In the genomic region with DNA sequence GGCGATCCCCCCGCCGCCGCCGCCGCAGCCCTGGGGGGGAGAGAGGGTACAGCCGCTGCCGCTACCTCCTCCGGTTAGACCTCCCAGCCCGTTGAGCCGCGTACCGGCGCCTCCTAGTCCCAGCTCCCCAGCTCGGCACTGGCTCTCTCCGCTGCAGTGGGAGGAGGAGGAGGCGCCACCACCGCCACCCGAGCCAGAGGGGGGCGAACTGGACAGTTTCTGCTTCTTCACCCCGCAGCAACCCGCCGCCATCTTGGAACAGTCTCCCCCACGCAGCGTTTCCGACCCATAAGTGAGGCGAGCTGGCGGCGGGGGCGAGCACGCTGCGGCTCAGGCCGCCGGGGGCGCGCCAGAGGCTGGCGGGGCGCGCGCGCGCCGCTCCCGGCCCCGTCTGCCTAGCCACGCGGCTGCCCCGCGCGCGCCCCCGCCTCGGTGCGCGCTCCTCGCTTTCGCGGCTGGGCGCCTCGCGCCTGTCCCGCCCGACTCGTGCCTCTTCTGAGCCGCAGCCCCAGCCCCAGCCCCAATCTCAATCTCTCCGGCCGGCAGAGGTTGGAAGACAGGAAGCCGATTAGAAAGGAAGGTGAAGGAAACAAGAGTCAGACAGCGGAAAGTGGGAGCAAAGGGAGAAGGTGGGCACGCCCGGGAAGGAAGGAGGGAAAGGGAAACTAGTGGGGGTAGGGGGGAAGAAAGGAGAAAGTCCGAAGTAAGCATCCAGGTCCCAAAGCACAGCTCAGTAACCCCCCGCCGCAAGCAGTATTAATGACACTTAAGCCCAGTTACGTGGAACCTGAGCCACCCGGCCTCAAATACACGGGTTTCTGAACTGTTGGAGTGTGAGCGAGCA, we compare ENCODE assay signal across 8 cellular contexts. TPM values are rescaled to one million over a fixed set of nuclear protein-coding genes. Genes with fewer than 3 reads are reported as not detected.
DNase-seq lines count a peak whose midpoint lies in the region; ATAC-seq, FAIRE-seq and TF ChIP-seq lines count a peak whose summit lies in the region.

A gene (minus strand): TSS at position 266 of the 844 bp plus-strand sequence. CDS start 14 bp downstream, at position 252.

- TF ChIP-seq POLR2A in H54 (IDR thresholded peaks at IDR 0.05; ENCODE audit: low read depth, low read length): peak; percentile 84
- TF ChIP-seq POLR2A in stomach (IDR thresholded peaks at IDR 0.05): no peak

- H3K36me3 Mint-ChIP-seq in neural progenitor cell: no peaks in the 10 kb centered on the region

- FAIRE-seq in H54 (lab: Jason Lieb, UNC): peak; percentile 61

- no peaks in the 10 kb centered on the region for H3K9me3 Mint-ChIP-seq in neural progenitor cell

- WGBS in stomach, 5 donors: 0 to 26% (median 16%) methylated on average over 31 to 63 of the region's 78 CpGs

- H3K36me3 ChIP-seq in Loucy (ENCODE audit: insufficient read depth, low read length) (no peaks in the 10 kb centered on the region), RWPE2 (ENCODE audit: low read depth) (no peaks in the 10 kb centered on the region), neural progenitor cell (no peaks in the 10 kb centered on the region), stomach (no peaks in the 10 kb centered on the region)

- peaks cover 25% of the 10 kb centered on the region for H4K20me1 ChIP-seq in Loucy (ENCODE audit: insufficient read depth, low read length, poor library complexity, severe bottlenecking)
- H4K20me1 ChIP-seq in neural progenitor cell (ENCODE audit: low read depth): peaks cover 5% of the 10 kb centered on the region

- H3K27ac Mint-ChIP-seq in neural progenitor cell: peak within 1 kb of the TSS; percentile 96

- intact Hi-C loops in stomach (cut with DNase I; ENCODE audit: low total_unique reads): no loop called here

- H3K4me3 ChIP-seq in Loucy (ENCODE audit: low read length, poor library complexity, severe bottlenecking): peak within 1 kb of the TSS; percentile 97
- peak within 1 kb of the TSS; percentile 76 for H3K4me3 ChIP-seq in RWPE2 (ENCODE audit: severe bottlenecking)
- H3K4me3 ChIP-seq in fibroblast of villous mesenchyme (ENCODE audit: low read depth, low read length): peak within 1 kb of the TSS; percentile 83
- peak within 1 kb of the TSS; percentile 78 for H3K4me3 ChIP-seq in neural progenitor cell
- peak within 1 kb of the TSS; percentile 65 to 74 (median 70) for H3K4me3 ChIP-seq in stomach

- peaks cover 3% of the 10 kb centered on the region for H3K27me3 Mint-ChIP-seq in neural progenitor cell (ENCODE audit: insufficient read depth, low read depth)

- H3K4me1 ChIP-seq in Loucy (ENCODE audit: insufficient read depth, low read length, poor library complexity, severe bottlenecking) (peaks cover 47% of the 10 kb centered on the region), RWPE2 (ENCODE audit: insufficient read depth, poor library complexity, severe bottlenecking) (no peaks in the 10 kb centered on the region), neural progenitor cell (peaks cover 6% of the 10 kb centered on the region), stomach (peaks cover 0 to 13% (median 3%) of the 10 kb centered on the region in 4 donors)

- no peaks in the 10 kb centered on the region for H3K9me2 ChIP-seq in Loucy (replicated peaks; ENCODE audit: low read depth, low read length)

- DNase-seq in EL (peak; percentile 78), H54 (ENCODE audit: insufficient read length, low spot score) (peak; percentile 51), RWPE2 (ENCODE audit: low spot score) (peak; percentile 57), fibroblast of villous mesenchyme (ENCODE audit: low read depth) (peak; percentile 80), neural progenitor cell (ENCODE audit: low spot score) (peak; percentile 92), stomach (peak; percentile 80)
- DNase-seq in activated effector memory CD4-positive, alpha-beta T cell treated with Interleukin-2 at 50 U/mL for 16 hours: peak; percentile 74

- peak within 1 kb of the TSS; percentile 93 for H3K9ac ChIP-seq in Loucy (ENCODE audit: low read depth, low read length, poor library complexity, severe bottlenecking)
- H3K9ac ChIP-seq in neural progenitor cell: peak within 1 kb of the TSS; percentile 42

- no peak for TF ChIP-seq EP300 in stomach (IDR thresholded peaks at IDR 0.05)

- H3K4me1 Mint-ChIP-seq in neural progenitor cell: peaks cover 29% of the 10 kb centered on the region

- H2AFZ ChIP-seq in Loucy (ENCODE audit: low read length) (peak within 1 kb of the TSS; percentile 89), neural progenitor cell (replicated peaks) (peak within 1 kb of the TSS; percentile 92)

- ATAC-seq in RWPE2 (ENCODE audit: low read depth): peak; percentile 65

- H3K9me3 ChIP-seq in Loucy (ENCODE audit: insufficient read depth, low read depth, low read length) (no peaks in the 10 kb centered on the region), RWPE2 (ENCODE audit: severe bottlenecking) (no peaks in the 10 kb centered on the region), neural progenitor cell (ENCODE audit: low read depth) (no peaks in the 10 kb centered on the region), stomach (no peaks in the 10 kb centered on the region)

- TF ChIP-seq CTCF in Loucy (conservative IDR thresholded peaks at IDR 0.05; ENCODE audit: low read length) (no peak), RWPE2 (IDR thresholded peaks at IDR 0.05; ENCODE audit: poor library complexity, severe bottlenecking) (no peak), fibroblast of villous mesenchyme (IDR thresholded peaks at IDR 0.05; ENCODE audit: insufficient read depth, low read depth, low read length) (no peak), neural progenitor cell (IDR thresholded peaks at IDR 0.05) (no peak), stomach (IDR thresholded peaks at IDR 0.05) (peak in 1 of 7 experiments; percentile 14)

- no peaks in the 10 kb centered on the region for H3F3A ChIP-seq in Loucy (ENCODE audit: low read depth)
- no peaks in the 10 kb centered on the region for H3F3A ChIP-seq in neural progenitor cell (ENCODE audit: low read depth)

- H3K27me3 ChIP-seq in Loucy (ENCODE audit: insufficient read depth, low read length, poor library complexity, severe bottlenecking) (no peaks in the 10 kb centered on the region), RWPE2 (ENCODE audit: insufficient read depth, poor library complexity, severe bottlenecking) (no peaks in the 10 kb centered on the region), neural progenitor cell (peaks cover 7% of the 10 kb centered on the region), stomach (no peaks in the 10 kb centered on the region)

- peak within 1 kb of the TSS; percentile 99 for H3K4me3 Mint-ChIP-seq in neural progenitor cell

- H3K4me2 ChIP-seq in Loucy (ENCODE audit: low read depth, low read length, poor library complexity, severe bottlenecking): peak within 1 kb of the TSS; percentile 93
- H3K4me2 ChIP-seq in neural progenitor cell: peak within 1 kb of the TSS; percentile 85

- H3K27ac ChIP-seq in RWPE2 (ENCODE audit: poor library complexity, severe bottlenecking) (peak within 1 kb of the TSS; percentile 65), neural progenitor cell (peak within 1 kb of the TSS; percentile 78), stomach (peak within 1 kb of the TSS; percentile 82 to 92 (median 87))

- H3K79me2 ChIP-seq in Loucy (ENCODE audit: insufficient read depth, low read length) (peaks cover 47% of the 10 kb centered on the region), neural progenitor cell (ENCODE audit: low read depth) (peaks cover 42% of the 10 kb centered on the region)

RNA-seq across cellular contexts. Expression of the gene that starts here (rescaled TPM):
- total RNA-seq in fibroblast of villous mesenchyme (21.6 and 24.8 TPM in 2 replicates), neural progenitor cell (ENCODE audit: low replicate concordance) (15.0 and 20.3 TPM in 2 replicates), stomach (10 to 100 TPM in 2 of 5 donors, 1 to 10 TPM in 2, under 1 TPM in 1; 0.45 to 28.7 (median 7.8) TPM)
- polyA plus RNA-seq in stomach: 1 to 10 TPM; 2.3 to 3.1 (median 2.9) TPM

Comparison
In these comparisons a context has a peak if more than half of its experiments do, and no peak if none do; other contexts are left out.
1. Peak in every context shown above with its lines: DNase-seq, ATAC-seq, H3K4me3 ChIP-seq and H3K27ac ChIP-seq.